Comparison of ENCODE assay signal across 12 cellular contexts in genomic region chr6:79574636-79575035, GRCh38. TPM values are rescaled to one million over a fixed set of nuclear protein-coding genes. Genes with fewer than 3 reads are reported as not detected.
DNase-seq lines count a peak whose midpoint lies in the region; ATAC-seq, FAIRE-seq and TF ChIP-seq lines count a peak whose summit lies in the region.
"Had no signal": no experiment of that assay in that cellular context is flagged by ENCODE, and none has a peak within 500 bp of the region (broad histone marks: within the 10 kb centered on the region; RNA-seq: fewer than 3 reads in every experiment).

No MANE protein-coding gene starts in this region.

- FAIRE-seq in HTR-8/SVneo (lab: Jason Lieb, UNC) = no peak
- FAIRE-seq: frontal cortex had no signal

- CTCF ChIA-PET in AG04450 (lab: Charles Lee) = interaction anchor here (0.7 to 2.8 kb wide), 7 partner anchors 9 to 240 kb away, joined by 3 to 19 read pairs (median 5); no protein-coding TSS in a partner anchor

- H3K27ac ChIP-seq in AG04450 (ENCODE audit: low read depth, low read length) (no peak overlapping the region), dorsolateral prefrontal cortex (no peak overlapping the region)
- H3K27ac ChIP-seq: upper lobe of left lung had no signal

- H3K4me3 ChIP-seq in AG04450 (ENCODE audit: low read depth, low read length) = no peak overlapping the region
- no peak overlapping the region for H3K4me3 ChIP-seq in dorsolateral prefrontal cortex
- H3K4me3 ChIP-seq: upper lobe of left lung had no signal

- no peaks in the 10 kb centered on the region for H3K27me3 ChIP-seq in AG04450 (ENCODE audit: control insufficient read depth, insufficient read depth, low read length)
- no peaks in the 10 kb centered on the region for H3K27me3 ChIP-seq in dorsolateral prefrontal cortex
- H3K27me3 ChIP-seq: upper lobe of left lung had no signal

- no peak for ATAC-seq in activated CD4-positive, CD25-positive, alpha-beta regulatory T cell treated with anti-CD3 and anti-CD28 coated beads, Interleukin-2, amount 50 U/mL, for 24 hours

- POLR2A ChIA-PET in AG04450 (lab: Yijun Ruan, JAX) = no interaction called here

- DNase-seq in AG04450 (ENCODE audit: low read depth, low spot score) (peak; percentile 33), HTR-8/SVneo (ENCODE audit: insufficient read length, low spot score) (peak; percentile 56), astrocyte of the hippocampus (ENCODE audit: low read depth, low spot score) (peak; percentile 81), islet precursor cell (peak; percentile 89), dorsolateral prefrontal cortex (no peak), NCI-H2227 treated with DMSO at 0.1 percent for 48 hours (lab: John Stamatoyannopoulos, UW) (no peak)
- no peak for DNase-seq in stimulated activated CD4-positive, alpha-beta T cell treated with anti-CD3 and anti-CD28 coated beads, Interleukin-4, amount 100 ng/mL, for 24 hours
- DNase-seq: activated T-cell treated with anti-CD3 and anti-CD28 coated beads, Interleukin-2, amount 50 U/mL, for 24 hours; NCI-H2081 treated with DMSO at 0.1 percent for 48 hours; upper lobe of left lung had no signal

- no peaks in the 10 kb centered on the region for H3K9me3 ChIP-seq in AG04450 (ENCODE audit: control insufficient read depth, insufficient read depth, low read length)
- H3K9me3 ChIP-seq: upper lobe of left lung had no signal

- TF ChIP-seq CTCF in AG04450 (IDR thresholded peaks at IDR 0.05; ENCODE audit: low read depth, low read length) = no peak
- no peak for TF ChIP-seq CTCF in dorsolateral prefrontal cortex (IDR thresholded peaks at IDR 0.05 in 54 of 56, conservative IDR thresholded peaks at IDR 0.05 in 2 of 56; ENCODE audit: low read depth in 1 of 56, partially characterized antibody in 56 of 56)

- intact Hi-C loops in dorsolateral prefrontal cortex (cut with DNase I) = loop anchor here (5.0 to 10.0 kb wide), 2 partner anchors 138 to 140 kb away; no protein-coding TSS in a partner anchor

RNA-seq across cellular contexts. Expression of gene LCA5, which starts 37.4 kb away (rescaled TPM):
- polyA plus RNA-seq in AG04450 (2011; rRNA removed) = 2.8 and 4.2 TPM in 2 replicates
- 1.9 and 3.6 TPM in 2 replicates for polyA minus RNA-seq in AG04450 (2011; rRNA and poly(A)+ RNA removed)
- 10 to 100 TPM in 87 of 120 experiments, 1 to 10 TPM in 33; 7.3 to 17.7 (median 10.5) TPM for total RNA-seq in dorsolateral prefrontal cortex

RNA-seq across cellular contexts. Expression of gene SH3BGRL2, which starts 56.5 kb away (rescaled TPM):
- 4.4 and 5.4 TPM in 2 replicates for polyA plus RNA-seq in AG04450 (2011; rRNA removed)
- polyA minus RNA-seq in AG04450 (2011; rRNA and poly(A)+ RNA removed) = 1.9 and 4.2 TPM in 2 replicates
- 10 to 100 TPM; 23.5 to 92.8 (median 60.9) TPM for total RNA-seq in dorsolateral prefrontal cortex

Comparison
In these comparisons a context has a peak if more than half of its experiments do, and no peak if none do; other contexts are left out.
1. DNase-seq: peak in AG04450 (single experiment), HTR-8/SVneo (single experiment), astrocyte of the hippocampus (single experiment) and islet precursor cell (single experiment); none in dorsolateral prefrontal cortex (0 of 10), stimulated activated CD4-positive, alpha-beta T cell treated with anti-CD3 and anti-CD28 coated beads, Interleukin-4, amount 100 ng/mL, for 24 hours (single experiment) and NCI-H2227 treated with DMSO at 0.1 percent for 48 hours (single experiment).